In the genomic region with DNA sequence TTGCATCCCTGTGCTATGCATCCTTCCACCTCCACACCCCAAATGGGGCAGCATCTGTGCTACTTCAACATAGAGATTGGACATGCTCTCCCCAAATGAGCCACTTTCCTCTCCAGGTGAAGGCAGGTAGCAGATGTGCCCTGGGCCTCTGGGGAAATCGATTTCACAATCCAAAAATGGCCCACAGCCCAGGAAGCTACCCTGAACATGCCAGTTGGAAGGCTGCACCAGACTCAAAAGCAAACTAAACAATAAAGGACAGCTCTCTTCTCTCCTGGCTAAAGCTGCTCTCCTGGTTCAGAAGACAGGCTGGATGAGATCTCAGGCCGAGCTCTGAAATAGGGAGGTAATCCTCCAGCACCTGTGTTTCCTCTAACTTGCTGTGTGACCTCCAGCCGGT, we compare ENCODE assay signal across 32 cellular contexts. TPM values are rescaled to one million over a fixed set of nuclear protein-coding genes. Genes with fewer than 3 reads are reported as not detected.
"Had no signal": no experiment of that assay in that cellular context is flagged by ENCODE, and none has a peak within 500 bp of the region (broad histone marks: within the 10 kb centered on the region; RNA-seq: fewer than 3 reads in every experiment).

No MANE protein-coding gene starts in this region.

- ATAC-seq: activated CD4-positive, alpha-beta T cell treated with anti-CD3 and anti-CD28 coated beads for 36 hours; activated CD4-positive, CD25-positive, alpha-beta regulatory T cell treated with anti-CD3 and anti-CD28 coated beads, Interleukin-2, amount 50 U/mL, for 24 hours; activated CD8-positive, alpha-beta T cell treated with anti-CD3 and anti-CD28 coated beads, Interleukin-2, amount 10 ng/mL, durations not matched to agents 7 days and 5 days; activated naive CD4-positive, alpha-beta T cell treated with anti-CD3 and anti-CD28 coated beads, Interleukin-2, amount 50 U/mL, for 72 hours; body of pancreas; WTC11 had no signal

- H3K27me3 ChIP-seq: body of pancreas had no signal

- H3K4me1 Mint-ChIP-seq: activated CD4-positive, alpha-beta T cell treated with anti-CD3 and anti-CD28 coated beads for 36 hours; activated CD4-positive, alpha-beta T cell treated with anti-CD3 and anti-CD28 coated beads, Interleukin-2, amount 10 ng/mL, durations not matched to agents 7 days and 5 days; WTC11 had no signal

- H3K27ac ChIP-seq: adrenal gland, body of pancreas, breast epithelium, SK-N-MC had no signal

- H3K36me3 ChIP-seq: adrenal gland, breast epithelium had no signal

- H3K4me3 Mint-ChIP-seq: activated CD4-positive, alpha-beta T cell treated with anti-CD3 and anti-CD28 coated beads for 36 hours; activated CD4-positive, alpha-beta T cell treated with anti-CD3 and anti-CD28 coated beads, Interleukin-2, amount 10 ng/mL, durations not matched to agents 7 days and 5 days; activated CD8-positive, alpha-beta T cell treated with anti-CD3 and anti-CD28 coated beads, Interleukin-2, amount 10 ng/mL, durations not matched to agents 7 days and 5 days; activated naive CD4-positive, alpha-beta T cell treated with anti-CD3 and anti-CD28 coated beads for 36 hours; activated T-cell treated with anti-CD3 and anti-CD28 coated beads, Interleukin-2, amount 50 U/mL, for 24 hours; T-helper 1 cell treated with Interleukin-12 subunit alpha and Interleukin-12 subunit beta and Interleukin-4 antibody, amounts not matched to agents 30 μg/mL and 1 μg/mL, for 36 hours; T-helper 2 cell treated with Interferon-gamma antibody and Interleukin-4, amounts not matched to agents 5 μg/mL and 100 μg/mL, for 36 hours; WTC11 had no signal

- H3K9me3 Mint-ChIP-seq: activated T-helper 2 cell treated with anti-CD3 and anti-CD28 coated beads, Interferon-gamma antibody, Interleukin-2, Interleukin-4, amounts not matched to agents 10 μg/mL and 5 μg/mL and 100 μg/mL, durations not matched to agents 14 hours and 24 hours and 36 hours; T-helper 2 cell treated with Interferon-gamma antibody and Interleukin-4, amounts not matched to agents 5 μg/mL and 100 μg/mL, for 36 hours had no signal

- H3K27ac Mint-ChIP-seq: activated CD4-positive, alpha-beta T cell treated with anti-CD3 and anti-CD28 coated beads for 36 hours; activated CD4-positive, alpha-beta T cell treated with anti-CD3 and anti-CD28 coated beads, Interleukin-2, amount 10 ng/mL, durations not matched to agents 7 days and 5 days; activated CD8-positive, alpha-beta T cell treated with anti-CD3 and anti-CD28 coated beads, Interleukin-2, amount 10 ng/mL, durations not matched to agents 7 days and 5 days; activated naive CD4-positive, alpha-beta T cell treated with anti-CD3 and anti-CD28 coated beads for 36 hours; activated T-cell treated with anti-CD3 and anti-CD28 coated beads, Interleukin-2, amount 50 U/mL, for 24 hours; activated T-helper 2 cell treated with anti-CD3 and anti-CD28 coated beads, Interferon-gamma antibody, Interleukin-2, Interleukin-4, amounts not matched to agents 10 μg/mL and 5 μg/mL and 100 μg/mL, durations not matched to agents 14 hours and 24 hours and 36 hours; T-helper 1 cell treated with Interleukin-12 subunit alpha and Interleukin-12 subunit beta and Interleukin-4 antibody, amounts not matched to agents 30 μg/mL and 1 μg/mL, for 36 hours; T-helper 2 cell treated with Interferon-gamma antibody and Interleukin-4, amounts not matched to agents 5 μg/mL and 100 μg/mL, for 36 hours; WTC11 had no signal

- H3K27me3 Mint-ChIP-seq: activated CD4-positive, alpha-beta T cell treated with anti-CD3 and anti-CD28 coated beads, Interleukin-2, amount 10 ng/mL, durations not matched to agents 7 days and 5 days had no signal

- H3K4me3 ChIP-seq: adrenal gland, body of pancreas, breast epithelium, SK-N-MC had no signal

- DNase-seq: activated CD4-positive, alpha-beta T cell treated with anti-CD3 and anti-CD28 coated beads for 36 hours; activated CD4-positive, alpha-beta T cell treated with anti-CD3 and anti-CD28 coated beads, Interleukin-2, amount 10 ng/mL, durations not matched to agents 7 days and 5 days; activated CD4-positive, alpha-beta T cell treated with anti-CD3 and anti-CD28 coated beads, Interleukin-2, amount 50 U/mL, for 48 hours; activated CD8-positive, alpha-beta T cell treated with anti-CD3 and anti-CD28 coated beads, Interleukin-2, amount 10 ng/mL, durations not matched to agents 7 days and 5 days; activated gamma-delta T cell; activated naive CD4-positive, alpha-beta T cell treated with anti-CD3 and anti-CD28 coated beads for 36 hours; activated T-cell treated with anti-CD3 and anti-CD28 coated beads, Interleukin-2, amount 50 U/mL, for 24 hours; adrenal gland; body of pancreas; Kasumi-1; KG1; MM.1S; MV-4-11; NCI-H1105; NCI-H1417 treated with DMSO at 0.1 percent for 48 hours; NCI-H187 treated with DMSO at 0.1 percent for 48 hours; NCI-H2081; NCI-H2227 treated with DMSO at 0.1 percent for 48 hours; NCI-H446; NCI-H524; OCI-M1; Right ventricle myocardium superior had no signal

- H3K9me3 ChIP-seq: adrenal gland, body of pancreas, breast epithelium had no signal

- H3K4me1 ChIP-seq: adrenal gland, body of pancreas, breast epithelium had no signal

RNA-seq across cellular contexts. Expression of gene ISX, which starts 19.7 kb away (rescaled TPM):
- total RNA-seq: activated CD4-positive, alpha-beta T cell treated with anti-CD3 and anti-CD28 coated beads for 36 hours; activated CD4-positive, alpha-beta T cell treated with anti-CD3 and anti-CD28 coated beads, Interleukin-2, amount 10 ng/mL, durations not matched to agents 7 days and 5 days; activated CD8-positive, alpha-beta T cell treated with anti-CD3 and anti-CD28 coated beads, Interleukin-2, amount 10 ng/mL, durations not matched to agents 7 days and 5 days; activated naive CD4-positive, alpha-beta T cell treated with anti-CD3 and anti-CD28 coated beads for 36 hours; activated naive CD4-positive, alpha-beta T cell treated with anti-CD3 and anti-CD28 coated beads, Interleukin-2, amount 50 U/mL, for 72 hours; activated T-helper 2 cell treated with anti-CD3 and anti-CD28 coated beads, Interferon-gamma antibody, Interleukin-2, Interleukin-4, amounts not matched to agents 10 μg/mL and 5 μg/mL and 100 μg/mL, durations not matched to agents 14 hours and 24 hours and 36 hours; astrocyte; cardiac septum; Right ventricle myocardium superior; WTC11 had no signal
